ENCODE assay signal across 26 cellular contexts in genomic region chr2:100702444-100703134, GRCh38.
"Had no signal": no experiment of that assay in that cellular context is flagged by ENCODE, and none has a peak within 500 bp of the region (broad histone marks: within the 10 kb centered on the region; RNA-seq: fewer than 3 reads in every experiment).

No MANE protein-coding gene starts in this region.

- H3K27ac Mint-ChIP-seq: immature natural killer cell; memory B cell; natural killer cell treated with Interleukin-12 subunit alpha and Interleukin-12 subunit beta and Interleukin-15 and Interleukin-18, amount 100 ng/mL, for 72 hours; neural progenitor cell; progenitor cell of endocrine pancreas had no signal

- H3K9ac ChIP-seq: neural progenitor cell had no signal

- H3K27me3 ChIP-seq: gastrocnemius medialis, heart right ventricle, neural progenitor cell, pancreas, sigmoid colon, stomach, transverse colon had no signal

- DNase-seq: effector CD4-positive, alpha-beta T cell; gastrocnemius medialis; heart right ventricle; hypothalamus; immature natural killer cell; kidney; left cardiac atrium; left ventricle myocardium inferior; lower lobe of right lung; midbrain; nucleus accumbens; pancreas; sigmoid colon; stimulated activated CD4-positive, alpha-beta T cell treated with anti-CD3 and anti-CD28 coated beads, Interleukin-2, amount 100 ng/mL, for 24 hours; stimulated activated CD4-positive, alpha-beta T cell treated with anti-CD3 and anti-CD28 coated beads, Interleukin-4, amount 100 ng/mL, for 4 hours; stomach; substantia nigra; transverse colon had no signal

- H3K9me3 ChIP-seq: pancreas, sigmoid colon, thoracic aorta had no signal

- H3K36me3 Mint-ChIP-seq: immature natural killer cell; memory B cell; natural killer cell treated with Interleukin-12 subunit alpha and Interleukin-12 subunit beta and Interleukin-15 and Interleukin-18, amount 100 ng/mL, for 72 hours; neural progenitor cell had no signal

- H3K27ac ChIP-seq: coronary artery, gastrocnemius medialis, heart right ventricle, left ventricle myocardium inferior, lower lobe of right lung, neural progenitor cell, pancreas, skin epidermis, stomach, thoracic aorta, transverse colon had no signal

- ATAC-seq: esophagus mucosa; gastrocnemius medialis; heart right ventricle; lower lobe of right lung; natural killer cell treated with Interleukin-12 subunit alpha and Interleukin-12 subunit beta and Interleukin-15 and Interleukin-18, amount 100 ng/mL, for 72 hours; pancreas had no signal

- H3K4me2 ChIP-seq: neural progenitor cell had no signal

- FAIRE-seq: kidney, pancreas had no signal

- H2AFZ ChIP-seq: neural progenitor cell had no signal

- H3K4me1 Mint-ChIP-seq: immature natural killer cell, memory B cell, neural progenitor cell had no signal

- H3K4me3 Mint-ChIP-seq: immature natural killer cell; memory B cell; natural killer cell treated with Interleukin-12 subunit alpha and Interleukin-12 subunit beta and Interleukin-15 and Interleukin-18, amount 100 ng/mL, for 72 hours; neural progenitor cell had no signal

- H3K9me3 Mint-ChIP-seq: natural killer cell treated with Interleukin-12 subunit alpha and Interleukin-12 subunit beta and Interleukin-15 and Interleukin-18, amount 100 ng/mL, for 72 hours had no signal

- H3K4me1 ChIP-seq: gastrocnemius medialis, left ventricle myocardium inferior, lower lobe of right lung, neural progenitor cell, pancreas, transverse colon had no signal

- H3K36me3 ChIP-seq: gastrocnemius medialis, heart right ventricle, left ventricle myocardium inferior, lower lobe of right lung, neural progenitor cell, pancreas, sigmoid colon, stomach, thoracic aorta, transverse colon had no signal

- H3K4me3 ChIP-seq: coronary artery, gastrocnemius medialis, heart right ventricle, left ventricle myocardium inferior, lower lobe of right lung, neural progenitor cell, pancreas, sigmoid colon, skin epidermis, stomach, thoracic aorta, transverse colon had no signal
